1 cellular context compared by ENCODE assay signal in genomic region chr4:74079001-74079400, GRCh38. TPM values are rescaled to one million over a fixed set of nuclear protein-coding genes. Genes with fewer than 3 reads are reported as not detected.
"Had no signal": no experiment of that assay in that cellular context is flagged by ENCODE, and none has a peak within 500 bp of the region (broad histone marks: within the 10 kb centered on the region; RNA-seq: fewer than 3 reads in every experiment).

No MANE protein-coding gene starts in this region.

RNA-seq across cellular contexts. Expression of gene CXCL3, which starts 40.5 kb away (rescaled TPM):
- polyA plus RNA-seq: immature natural killer cell had no signal
